Comparison of ENCODE assay signal across 25 cellular contexts in genomic region chr1:74790453-74790852, GRCh38. TPM values are rescaled to one million over a fixed set of nuclear protein-coding genes. Genes with fewer than 3 reads are reported as not detected.
DNase-seq lines count a peak whose midpoint lies in the region; ATAC-seq and TF ChIP-seq lines count a peak whose summit lies in the region.
"Had no signal": no experiment of that assay in that cellular context is flagged by ENCODE, and none has a peak within 500 bp of the region (broad histone marks: within the 10 kb centered on the region; RNA-seq: fewer than 3 reads in every experiment).

No MANE protein-coding gene starts in this region.

- H3K9me2 ChIP-seq in SK-N-SH = no peaks in the 10 kb centered on the region

- peaks cover 0 to 3% of the 10 kb centered on the region in 2 experiments; a peak in 1 of 4 replicates for H3K4me1 ChIP-seq in SK-N-SH (ENCODE audit: control insufficient read depth in 1 of 2, insufficient read depth in 2 of 2, low read depth in 1 of 2, low read length in 1 of 2)
- H3K4me1 ChIP-seq in tibial nerve = no peaks in the 10 kb centered on the region
- H3K4me1 ChIP-seq: BE2C, SJSA1 had no signal

- no peaks in the 10 kb centered on the region for H3K36me3 ChIP-seq in SK-N-SH (replicated peaks in 1 of 2; ENCODE audit: control insufficient read depth in 1 of 2, insufficient read depth in 2 of 2, low read length in 1 of 2)
- H3K36me3 ChIP-seq in tibial nerve = no peaks in the 10 kb centered on the region
- H3K36me3 ChIP-seq: BE2C, MG63, SJSA1 had no signal

- H4K20me1 ChIP-seq in SK-N-SH (ENCODE audit: insufficient read depth) = no peaks in the 10 kb centered on the region

- TF ChIP-seq CTCF in SK-N-SH (IDR thresholded peaks at IDR 0.05) = no peak
- TF ChIP-seq CTCF in epithelial cell of esophagus (IDR thresholded peaks at IDR 0.05; ENCODE audit: insufficient read depth, low read depth, low read length, missing control alignments) = no peak
- no peak for TF ChIP-seq CTCF in tibial nerve (IDR thresholded peaks at IDR 0.05)
- TF ChIP-seq CTCF in coronary artery (IDR thresholded peaks at IDR 0.05) = no peak

- no peak for DNase-seq in SK-N-SH
- DNase-seq in epithelial cell of esophagus (ENCODE audit: low read depth) = peak; percentile 14
- DNase-seq in kidney glomerular epithelial cell (lab: John Stamatoyannopoulos, UW) = peak; percentile 71
- no peak for DNase-seq in tibial nerve (ENCODE audit: low spot score in 2 of 2)
- DNase-seq in coronary artery (ENCODE audit: low spot score) = no peak
- DNase-seq in activated CD8-positive, alpha-beta memory T cell treated with anti-CD3 and anti-CD28 coated beads for 24 hours = no peak
- DNase-seq: BE2C; Calu3; CD8-positive, alpha-beta memory T cell; GM23248; H7; IMR-90; KG1; MG63; NCI-H1694; NCI-H2029 treated with DMSO at 0.1 percent for 48 hours; NCI-H446 treated with DMSO at 0.1 percent for 48 hours; NCI-H526; NCI-H82; NK-92 treated with Interleukin-12 subunit alpha and Interleukin-12 subunit beta, amount 100 ng/mL, for 24 hours; Right ventricle myocardium superior; RPMI8226 had no signal

- TF ChIP-seq RAD21 in SK-N-SH (IDR thresholded peaks at IDR 0.05; ENCODE audit: low read length) = no peak

- H3K27me3 ChIP-seq in SK-N-SH (ENCODE audit: insufficient read depth) (no peaks in the 10 kb centered on the region), tibial nerve (no peaks in the 10 kb centered on the region)
- H3K27me3 ChIP-seq: BE2C, MG63 had no signal

- no peaks in the 10 kb centered on the region for H3F3A ChIP-seq in SK-N-SH (replicated peaks; ENCODE audit: insufficient read depth)

- peak; percentile 40; the same call in 1 of the 3 replicates for ATAC-seq in SK-N-SH treated with all-trans-retinoic acid at 6 μM for 48 hours

- no peak overlapping the region for H2AFZ ChIP-seq in SK-N-SH (ENCODE audit: low read depth)
- H2AFZ ChIP-seq: GM23248 had no signal

- H3K9me3 ChIP-seq in SK-N-SH = no peaks in the 10 kb centered on the region
- no peaks in the 10 kb centered on the region for H3K9me3 ChIP-seq in tibial nerve
- H3K9me3 ChIP-seq: BE2C, MG63, SJSA1 had no signal

- TF ChIP-seq EP300 in SK-N-SH (IDR thresholded peaks at IDR 0.05; ENCODE audit: borderline replicate concordance in 1 of 2, low read depth in 1 of 2, low read length in 1 of 2) = no peak
- no peak for TF ChIP-seq EP300 in tibial nerve (IDR thresholded peaks at IDR 0.05)

- TF ChIP-seq POLR2A in tibial nerve (IDR thresholded peaks at IDR 0.05) = no peak

- CTCF ChIA-PET in SK-N-SH (lab: Yijun Ruan, JAX) = interaction anchor here (1.1 to 1.5 kb wide), 3 partner anchors 19 to 412 kb away, joined by 3 to 6 read pairs (median 5); no protein-coding TSS in a partner anchor

- H3K4me2 ChIP-seq in SK-N-SH = no peak overlapping the region

- no peak overlapping the region for H3K4me3 ChIP-seq in SK-N-SH (ENCODE audit: low read depth in 2 of 2, low read length in 1 of 2)
- no peak overlapping the region for H3K4me3 ChIP-seq in epithelial cell of esophagus (ENCODE audit: low read length)
- H3K4me3 ChIP-seq in tibial nerve = no peak overlapping the region
- H3K4me3 ChIP-seq in coronary artery = no peak overlapping the region
- H3K4me3 ChIP-seq: GM23248, MG63, SJSA1 had no signal

- no peak overlapping the region for H3K27ac ChIP-seq in SK-N-SH (ENCODE audit: low read depth in 2 of 2, low read length in 1 of 2)
- no peak overlapping the region for H3K27ac ChIP-seq in tibial nerve
- H3K27ac ChIP-seq in coronary artery = no peak overlapping the region
- H3K27ac ChIP-seq: 22Rv1, GM23248, SJSA1 had no signal

- H3K9ac ChIP-seq in SK-N-SH = no peak overlapping the region
- H3K9ac ChIP-seq: GM23248 had no signal

- no peaks in the 10 kb centered on the region for H3K79me2 ChIP-seq in SK-N-SH (ENCODE audit: insufficient read depth)

- POLR2A ChIA-PET in SK-N-SH (lab: Yijun Ruan, JAX) = no interaction called here

TF ChIP-seq in SK-N-SH treated with all-trans-retinoic acid at 6 μM for 48 hours, 23 proteins besides CTCF, POLR2A, EP300 and RAD21 (continues in another document):
- TF ChIP-seq SNAI2 (CRISPR knock-in tag; IDR thresholded peaks at IDR 0.05) (no peak), ZFP3 (CRISPR knock-in tag; IDR thresholded peaks at IDR 0.05) (no peak), ZNF70 (CRISPR knock-in tag; IDR thresholded peaks at IDR 0.05) (no peak), ZFP30 (CRISPR knock-in tag; IDR thresholded peaks at IDR 0.05) (no peak), TSHZ2 (CRISPR knock-in tag; IDR thresholded peaks at IDR 0.05) (no peak), ESRRG (CRISPR knock-in tag; IDR thresholded peaks at IDR 0.05) (no peak), ZC3H10 (CRISPR knock-in tag; IDR thresholded peaks at IDR 0.05) (no peak), TCF4 (CRISPR knock-in tag; IDR thresholded peaks at IDR 0.05; ENCODE audit: borderline replicate concordance) (no peak), ZNF8 (CRISPR knock-in tag; IDR thresholded peaks at IDR 0.05) (no peak), ZNF565 (CRISPR knock-in tag; conservative IDR thresholded peaks at IDR 0.05; ENCODE audit: low read depth) (no peak), TOX (CRISPR knock-in tag; IDR thresholded peaks at IDR 0.05; ENCODE audit: borderline replicate concordance) (no peak)

TF ChIP-seq in SK-N-SH, 30 proteins besides CTCF, POLR2A, EP300 and RAD21:
- no peak for TF ChIP-seq FOXM1 (IDR thresholded peaks at IDR 0.05; ENCODE audit: low read depth)
- TF ChIP-seq, protein P1, sequence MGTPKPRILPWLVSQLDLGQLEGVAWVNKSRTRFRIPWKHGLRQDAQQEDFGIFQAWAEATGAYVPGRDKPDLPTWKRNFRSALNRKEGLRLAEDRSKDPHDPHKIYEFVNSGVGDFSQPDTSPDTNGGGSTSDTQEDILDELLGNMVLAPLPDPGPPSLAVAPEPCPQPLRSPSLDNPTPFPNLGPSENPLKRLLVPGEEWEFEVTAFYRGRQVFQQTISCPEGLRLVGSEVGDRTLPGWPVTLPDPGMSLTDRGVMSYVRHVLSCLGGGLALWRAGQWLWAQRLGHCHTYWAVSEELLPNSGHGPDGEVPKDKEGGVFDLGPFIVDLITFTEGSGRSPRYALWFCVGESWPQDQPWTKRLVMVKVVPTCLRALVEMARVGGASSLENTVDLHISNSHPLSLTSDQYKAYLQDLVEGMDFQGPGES (IDR thresholded peaks at IDR 0.05; ENCODE audit: low read depth, low read length) = no peak

RNA-seq across cellular contexts. Expression of gene TYW3, which starts 57.5 kb away (rescaled TPM):
- polyA plus RNA-seq in SK-N-SH (2012; rRNA removed) = 9.2 and 12.0 TPM in 2 replicates
- 15.3 and 18.9 TPM in 2 replicates for polyA plus RNA-seq in SK-N-SH (2012; cell fraction: cytosol; rRNA removed)
- 5.6 and 10.0 TPM in 2 replicates for polyA plus RNA-seq in SK-N-SH (2012; cell fraction: nucleus; rRNA removed)
- total RNA-seq in tibial nerve = 10 to 100 TPM; 11.1 to 14.6 (median 13.3) TPM

RNA-seq across cellular contexts. Expression of gene CRYZ, which starts 57.6 kb away (rescaled TPM):
- polyA plus RNA-seq in SK-N-SH (2012; rRNA removed) = 57.2 and 81.9 TPM in 2 replicates
- polyA plus RNA-seq in SK-N-SH (2012; cell fraction: cytosol; rRNA removed) = 76.0 and 85.5 TPM in 2 replicates
- polyA plus RNA-seq in SK-N-SH (2012; cell fraction: nucleus; rRNA removed) = 23.1 and 68.0 TPM in 2 replicates
- 10 to 100 TPM; 16.1 to 39.5 (median 23.6) TPM for total RNA-seq in tibial nerve

Comparison
In these comparisons a context has a peak if more than half of its experiments do, and no peak if none do; other contexts are left out.
1. DNase-seq: peak in epithelial cell of esophagus (single experiment) and kidney glomerular epithelial cell (single experiment); none in SK-N-SH (single experiment), tibial nerve (0 of 2), coronary artery (single experiment) and activated CD8-positive, alpha-beta memory T cell treated with anti-CD3 and anti-CD28 coated beads for 24 hours (single experiment).